Comparison of ENCODE assay signal across 1 cellular context in the genomic region with DNA sequence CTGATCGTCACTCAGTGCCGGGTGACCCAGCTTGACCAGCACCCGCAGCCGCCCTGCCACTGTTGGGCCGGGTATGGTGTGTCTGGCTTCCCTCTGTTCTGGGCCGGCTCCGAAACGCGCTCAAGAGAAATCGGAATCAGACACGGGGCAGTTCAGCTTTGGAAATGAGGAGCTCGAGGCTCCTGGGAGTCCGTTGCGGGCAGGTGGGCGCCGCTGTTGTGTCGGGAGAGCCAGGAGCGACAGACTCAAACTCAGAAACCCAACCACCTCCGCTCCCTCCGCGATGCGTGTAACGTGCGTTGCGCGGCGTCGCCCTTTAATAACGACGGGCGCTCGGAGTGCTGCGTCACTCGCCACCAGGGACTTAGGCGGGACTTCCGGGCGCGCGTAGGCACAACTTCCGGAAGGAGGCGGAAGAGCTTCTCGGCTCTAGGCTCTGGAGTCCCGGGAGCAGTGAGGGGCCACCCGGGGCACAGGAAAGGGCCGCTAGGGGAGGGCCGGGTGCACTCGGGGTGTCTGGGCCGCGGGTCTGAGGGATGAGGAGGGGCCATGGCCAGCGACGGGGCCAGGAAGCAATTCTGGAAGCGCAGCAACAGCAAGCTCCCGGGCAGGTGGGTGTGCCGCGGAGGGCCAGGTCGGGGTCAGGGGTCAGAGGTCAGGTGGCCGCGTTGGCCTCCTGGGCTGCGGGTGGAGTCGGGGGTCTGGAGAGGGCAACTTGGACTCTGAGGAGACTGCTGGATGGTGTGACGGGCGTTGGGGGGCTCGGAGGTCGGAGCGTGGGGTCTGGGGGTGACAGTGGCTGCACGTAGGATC.
TF ChIP-seq lines count a peak whose summit lies in the region.

A gene with protein sequence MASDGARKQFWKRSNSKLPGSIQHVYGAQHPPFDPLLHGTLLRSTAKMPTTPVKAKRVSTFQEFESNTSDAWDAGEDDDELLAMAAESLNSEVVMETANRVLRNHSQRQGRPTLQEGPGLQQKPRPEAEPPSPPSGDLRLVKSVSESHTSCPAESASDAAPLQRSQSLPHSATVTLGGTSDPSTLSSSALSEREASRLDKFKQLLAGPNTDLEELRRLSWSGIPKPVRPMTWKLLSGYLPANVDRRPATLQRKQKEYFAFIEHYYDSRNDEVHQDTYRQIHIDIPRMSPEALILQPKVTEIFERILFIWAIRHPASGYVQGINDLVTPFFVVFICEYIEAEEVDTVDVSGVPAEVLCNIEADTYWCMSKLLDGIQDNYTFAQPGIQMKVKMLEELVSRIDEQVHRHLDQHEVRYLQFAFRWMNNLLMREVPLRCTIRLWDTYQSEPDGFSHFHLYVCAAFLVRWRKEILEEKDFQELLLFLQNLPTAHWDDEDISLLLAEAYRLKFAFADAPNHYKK (plus strand): TSS at position 413 of the 813 bp plus-strand sequence. CDS start 137 bp downstream, at position 550.

TF ChIP-seq in GM23338, 12 proteins besides CTCF, POLR2A, EP300 and RAD21 (continued from another document):
- TF ChIP-seq, protein P1, sequence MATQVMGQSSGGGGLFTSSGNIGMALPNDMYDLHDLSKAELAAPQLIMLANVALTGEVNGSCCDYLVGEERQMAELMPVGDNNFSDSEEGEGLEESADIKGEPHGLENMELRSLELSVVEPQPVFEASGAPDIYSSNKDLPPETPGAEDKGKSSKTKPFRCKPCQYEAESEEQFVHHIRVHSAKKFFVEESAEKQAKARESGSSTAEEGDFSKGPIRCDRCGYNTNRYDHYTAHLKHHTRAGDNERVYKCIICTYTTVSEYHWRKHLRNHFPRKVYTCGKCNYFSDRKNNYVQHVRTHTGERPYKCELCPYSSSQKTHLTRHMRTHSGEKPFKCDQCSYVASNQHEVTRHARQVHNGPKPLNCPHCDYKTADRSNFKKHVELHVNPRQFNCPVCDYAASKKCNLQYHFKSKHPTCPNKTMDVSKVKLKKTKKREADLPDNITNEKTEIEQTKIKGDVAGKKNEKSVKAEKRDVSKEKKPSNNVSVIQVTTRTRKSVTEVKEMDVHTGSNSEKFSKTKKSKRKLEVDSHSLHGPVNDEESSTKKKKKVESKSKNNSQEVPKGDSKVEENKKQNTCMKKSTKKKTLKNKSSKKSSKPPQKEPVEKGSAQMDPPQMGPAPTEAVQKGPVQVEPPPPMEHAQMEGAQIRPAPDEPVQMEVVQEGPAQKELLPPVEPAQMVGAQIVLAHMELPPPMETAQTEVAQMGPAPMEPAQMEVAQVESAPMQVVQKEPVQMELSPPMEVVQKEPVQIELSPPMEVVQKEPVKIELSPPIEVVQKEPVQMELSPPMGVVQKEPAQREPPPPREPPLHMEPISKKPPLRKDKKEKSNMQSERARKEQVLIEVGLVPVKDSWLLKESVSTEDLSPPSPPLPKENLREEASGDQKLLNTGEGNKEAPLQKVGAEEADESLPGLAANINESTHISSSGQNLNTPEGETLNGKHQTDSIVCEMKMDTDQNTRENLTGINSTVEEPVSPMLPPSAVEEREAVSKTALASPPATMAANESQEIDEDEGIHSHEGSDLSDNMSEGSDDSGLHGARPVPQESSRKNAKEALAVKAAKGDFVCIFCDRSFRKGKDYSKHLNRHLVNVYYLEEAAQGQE (IDR thresholded peaks at IDR 0.05; ENCODE audit: unreplicated experiment) = no peak
- TF ChIP-seq NANOG (IDR thresholded peaks at IDR 0.05; ENCODE audit: borderline replicate concordance) = no peak
TF ChIP-seq in GM23338: peak in this region for 3.
